In the genomic region with DNA sequence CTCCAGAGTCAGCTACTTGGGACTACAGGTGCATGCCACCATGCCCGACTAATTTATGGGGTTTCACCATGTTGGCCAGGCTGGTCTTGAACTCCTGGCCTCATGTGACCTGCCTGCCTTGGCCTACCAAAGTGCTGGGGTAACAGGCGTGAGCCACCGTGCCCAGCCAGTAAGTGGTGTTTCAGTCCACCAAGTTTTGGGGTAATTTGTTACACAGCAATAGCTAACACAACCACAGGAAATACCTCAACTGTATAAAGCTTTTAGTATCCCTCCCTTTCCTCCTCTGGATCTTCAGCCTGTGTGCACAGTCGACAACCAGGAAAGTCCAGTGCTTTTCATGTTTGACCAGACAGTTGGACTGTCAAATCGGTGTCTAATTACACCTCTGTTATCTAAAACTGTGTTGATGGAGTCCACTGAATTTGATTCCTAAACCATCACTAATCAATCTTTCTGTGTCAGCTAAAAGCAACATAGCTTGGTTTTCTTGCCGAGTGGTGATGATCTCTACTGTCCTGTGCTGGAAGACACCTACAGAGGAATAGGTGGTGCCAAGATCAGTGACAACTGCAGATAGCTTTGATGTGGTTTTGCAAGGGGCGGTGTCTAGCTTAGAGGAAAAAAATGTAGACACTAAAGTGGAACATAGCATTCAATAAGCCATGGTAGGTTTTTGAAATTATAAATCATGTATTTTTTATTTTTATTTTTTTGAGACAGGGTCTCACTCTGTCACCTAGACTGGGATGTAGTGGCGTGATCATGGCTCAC, we compare ENCODE assay signal across 14 cellular contexts.
DNase-seq lines count a peak whose midpoint lies in the region; ATAC-seq lines count a peak whose summit lies in the region.
"Had no signal": no experiment of that assay in that cellular context is flagged by ENCODE, and none has a peak within 500 bp of the region (broad histone marks: within the 10 kb centered on the region; RNA-seq: fewer than 3 reads in every experiment).

No MANE protein-coding gene starts in this region.

- peak; percentile 36 to 44 for DNase-seq in activated CD8-positive, alpha-beta memory T cell treated with anti-CD3 and anti-CD28 coated beads for 4 hours (ENCODE audit: low read depth in 2 of 2)
- no peak for DNase-seq in activated CD8-positive, alpha-beta memory T cell treated with anti-CD3 and anti-CD28 coated beads, Interleukin-2, amount 50 U/mL, for 48 hours
- peak; percentile 38 for DNase-seq in activated T-cell treated with anti-CD3 and anti-CD28 coated beads for 4 hours
- peak; percentile 55 for DNase-seq in effector CD4-positive, alpha-beta T cell
- DNase-seq in stimulated activated effector memory CD8-positive, alpha-beta T cell treated with anti-CD3 and anti-CD28 coated beads, Interleukin-12 subunit alpha, Interleukin-12 subunit beta, amount 100 ng/mL, for 72 hours (ENCODE audit: low spot score in 2 of 2) = peak in 1 of 2 donors; percentile 47
- no peak for DNase-seq in MV-4-11 (lab: John Stamatoyannopoulos, UW)
- no peak for DNase-seq in SKM-1 treated with dmso at 0.1 percent for 144 hours (lab: John Stamatoyannopoulos, UW; ENCODE audit: unreplicated experiment)
- DNase-seq: DMS153, foreskin melanocyte, H7, kidney, NCI-H2029 had no signal

- H3K36me3 Mint-ChIP-seq in stimulated activated effector memory CD8-positive, alpha-beta T cell treated with anti-CD3 and anti-CD28 coated beads, Interleukin-12 subunit alpha, Interleukin-12 subunit beta, amount 100 ng/mL, for 72 hours = peaks cover 73% of the 10 kb centered on the region

- H3K4me3 Mint-ChIP-seq in stimulated activated effector memory CD8-positive, alpha-beta T cell treated with anti-CD3 and anti-CD28 coated beads, Interleukin-12 subunit alpha, Interleukin-12 subunit beta, amount 100 ng/mL, for 72 hours = no peak overlapping the region
- H3K4me3 Mint-ChIP-seq: nephron had no signal

- ATAC-seq in stimulated activated effector memory CD8-positive, alpha-beta T cell treated with anti-CD3 and anti-CD28 coated beads, Interleukin-12 subunit alpha, Interleukin-12 subunit beta, amount 100 ng/mL, for 72 hours = peak; percentile 69
- ATAC-seq in HG03108 (IDR thresholded peaks at IDR 0.05; ENCODE audit: unreplicated experiment) = no peak

- H3K9me3 Mint-ChIP-seq in stimulated activated effector memory CD8-positive, alpha-beta T cell treated with anti-CD3 and anti-CD28 coated beads, Interleukin-12 subunit alpha, Interleukin-12 subunit beta, amount 100 ng/mL, for 72 hours = no peaks in the 10 kb centered on the region

- peaks cover 20% of the 10 kb centered on the region for H3K4me1 Mint-ChIP-seq in stimulated activated effector memory CD8-positive, alpha-beta T cell treated with anti-CD3 and anti-CD28 coated beads, Interleukin-12 subunit alpha, Interleukin-12 subunit beta, amount 100 ng/mL, for 72 hours
- H3K4me1 Mint-ChIP-seq: nephron had no signal

- no peak overlapping the region for H3K27ac Mint-ChIP-seq in stimulated activated effector memory CD8-positive, alpha-beta T cell treated with anti-CD3 and anti-CD28 coated beads, Interleukin-12 subunit alpha, Interleukin-12 subunit beta, amount 100 ng/mL, for 72 hours
- H3K27ac Mint-ChIP-seq: nephron had no signal

Comparison
In these comparisons a context has a peak if more than half of its experiments do, and no peak if none do; other contexts are left out.
1. DNase-seq: peak in activated CD8-positive, alpha-beta memory T cell treated with anti-CD3 and anti-CD28 coated beads for 4 hours (2 of 2), activated T-cell treated with anti-CD3 and anti-CD28 coated beads for 4 hours (single experiment) and effector CD4-positive, alpha-beta T cell (single experiment); none in activated CD8-positive, alpha-beta memory T cell treated with anti-CD3 and anti-CD28 coated beads, Interleukin-2, amount 50 U/mL, for 48 hours (single experiment), MV-4-11 (single experiment) and SKM-1 treated with dmso at 0.1 percent for 144 hours (single experiment).